ENCODE assay signal across 26 cellular contexts in genomic region chr6:166688901-166689300, GRCh38.
"Had no signal": no experiment of that assay in that cellular context is flagged by ENCODE, and none has a peak within 500 bp of the region (broad histone marks: within the 10 kb centered on the region; RNA-seq: fewer than 3 reads in every experiment).

No MANE protein-coding gene starts in this region.

- H3K27me3 ChIP-seq: heart right ventricle, hepatocyte, pancreas, right atrium auricular region, right lobe of liver, stomach, testis, thyroid gland, transverse colon, upper lobe of left lung had no signal

- H2AFZ ChIP-seq: hepatocyte had no signal

- H3K9me3 Mint-ChIP-seq: mesothelial cell of epicardium; naive B cell; natural killer cell; nephron progenitor cell; stimulated activated naive B cell treated with anti-CD40 and anti-IgM and Interleukin-4, amounts not matched to agents 10 μg/mL and 1 μg/mL and 100 μg/mL, for 72 hours had no signal

- H3K36me3 Mint-ChIP-seq: mesothelial cell of epicardium; naive B cell; natural killer cell; stimulated activated naive B cell treated with anti-CD40 and anti-IgM and Interleukin-4, amounts not matched to agents 10 μg/mL and 1 μg/mL and 100 μg/mL, for 72 hours had no signal

- H3K4me2 ChIP-seq: hepatocyte, smooth muscle cell had no signal

- H3K9me3 ChIP-seq: heart right ventricle, left ventricle myocardium inferior, pancreas, right atrium auricular region, right lobe of liver, stomach, testis, thyroid gland, transverse colon, upper lobe of left lung had no signal

- H3K79me2 ChIP-seq: hepatocyte had no signal

- H3K4me3 Mint-ChIP-seq: mesothelial cell of epicardium; naive B cell; natural killer cell; nephron progenitor cell; stimulated activated naive B cell treated with anti-CD40 and anti-IgM and Interleukin-4, amounts not matched to agents 10 μg/mL and 1 μg/mL and 100 μg/mL, for 72 hours had no signal

- H3K4me1 Mint-ChIP-seq: natural killer cell had no signal

- H3K4me3 ChIP-seq: heart right ventricle, hepatocyte, left ventricle myocardium inferior, lung, pancreas, right atrium auricular region, right lobe of liver, smooth muscle cell, stomach, testis, thyroid gland, transverse colon, upper lobe of left lung had no signal

- H3K27ac ChIP-seq: heart right ventricle, hepatocyte, left ventricle myocardium inferior, pancreas, right atrium auricular region, right lobe of liver, stomach, testis, thyroid gland, transverse colon, upper lobe of left lung had no signal

- H3K4me1 ChIP-seq: right lobe of liver, testis, thyroid gland, transverse colon had no signal

- ATAC-seq: heart right ventricle; natural killer cell; pancreas; right lobe of liver; stimulated activated naive B cell treated with anti-CD40 and anti-IgM and Interleukin-4, amounts not matched to agents 10 μg/mL and 1 μg/mL and 100 μg/mL, for 72 hours; stimulated activated naive CD8-positive, alpha-beta T cell treated with anti-CD3 and anti-CD28 coated beads, Interleukin-15, Interleukin-2, amounts not matched to agents 100 U/mL and 50 U/mL, for 24 hours had no signal

- H3K27ac Mint-ChIP-seq: mesothelial cell of epicardium; natural killer cell; stimulated activated naive B cell treated with anti-CD40 and anti-IgM and Interleukin-4, amounts not matched to agents 10 μg/mL and 1 μg/mL and 100 μg/mL, for 72 hours had no signal

- H3K36me3 ChIP-seq: heart right ventricle, left ventricle myocardium inferior, pancreas, right atrium auricular region, right lobe of liver, stomach, thyroid gland, transverse colon, upper lobe of left lung had no signal

- DNase-seq: heart right ventricle; islet precursor cell; left ventricle myocardium inferior; mesendoderm; naive B cell; natural killer cell; nephron progenitor cell; pancreas; posterior cingulate gyrus; right lobe of liver; stimulated activated CD4-positive, alpha-beta T cell treated with anti-CD3 and anti-CD28 coated beads, Interleukin-1b, Interleukin-23, amount 100 ng/mL, for 48 hours; stimulated activated CD4-positive, alpha-beta T cell treated with anti-CD3 and anti-CD28 coated beads, Interleukin-2, amount 100 ng/mL, for 48 hours; stimulated activated CD4-positive, alpha-beta T cell treated with anti-CD3 and anti-CD28 coated beads, Interleukin-4, amount 100 ng/mL, for 4 hours; stimulated activated CD8-positive, alpha-beta memory T cell treated with anti-CD3 and anti-CD28 coated beads, Interleukin-4, amount 100 ng/mL, for 48 hours; stimulated activated naive B cell treated with anti-CD40 and anti-IgM and Interleukin-4, amounts not matched to agents 10 μg/mL and 1 μg/mL and 100 μg/mL, for 72 hours; stimulated activated naive CD8-positive, alpha-beta T cell treated with anti-CD3 and anti-CD28 coated beads, Interleukin-15, Interleukin-2, amounts not matched to agents 100 U/mL and 50 U/mL, for 24 hours; stomach; testis; thyroid gland; transverse colon; upper lobe of left lung had no signal
